Comparison of ENCODE assay signal across 8 cellular contexts in genomic region chr1:148264374-148265276, GRCh38.
DNase-seq lines count a peak whose midpoint lies in the region; ATAC-seq and TF ChIP-seq lines count a peak whose summit lies in the region.

No MANE protein-coding gene starts in this region.

- H3K9me3 Mint-ChIP-seq in progenitor cell of endocrine pancreas (ENCODE audit: low read depth) = no peaks in the 10 kb centered on the region

- peak overlapping the region; percentile 43 for H3K4me3 ChIP-seq in GM12865 (ENCODE audit: low read depth, low read length)
- H3K4me3 ChIP-seq in Peyer's patch = peak overlapping the region; percentile 40 to 66 (median 50)
- peak overlapping the region; percentile 62 for H3K4me3 ChIP-seq in epithelial cell of esophagus (ENCODE audit: low read length)

- peak overlapping the region; percentile 82 for H3K27ac Mint-ChIP-seq in progenitor cell of endocrine pancreas

- DNase-seq in GM12865 (ENCODE audit: low read depth) (peak; percentile 29), Peyer's patch (no peak), epithelial cell of esophagus (ENCODE audit: low read depth) (peak; percentile 90), progenitor cell of endocrine pancreas (ENCODE audit: low spot score, unreplicated experiment) (no peak), NCI-H82 (lab: John Stamatoyannopoulos, UW) (no peak), SK-N-DZ (ENCODE audit: low spot score) (no peak)
- DNase-seq in effector CD4-positive, alpha-beta T cell = no peak

- no peak overlapping the region for H3K27ac ChIP-seq in Peyer's patch

- H3K36me3 Mint-ChIP-seq in progenitor cell of endocrine pancreas (ENCODE audit: insufficient read depth) = no peaks in the 10 kb centered on the region

- no peak for TF ChIP-seq POLR2A in Peyer's patch (IDR thresholded peaks at IDR 0.05)

- H3K27me3 Mint-ChIP-seq in progenitor cell of endocrine pancreas = peaks cover 58% of the 10 kb centered on the region

- H3K4me1 Mint-ChIP-seq in progenitor cell of endocrine pancreas (ENCODE audit: low read depth) = peaks cover 9% of the 10 kb centered on the region

- H3K9me3 ChIP-seq in Peyer's patch = no peaks in the 10 kb centered on the region

- H3K4me3 Mint-ChIP-seq in progenitor cell of endocrine pancreas (ENCODE audit: low read depth) = peak overlapping the region; percentile 86

- TF ChIP-seq CTCF in GM12865 (IDR thresholded peaks at IDR 0.05; ENCODE audit: insufficient read depth, low read depth, low read length, missing control alignments) (no peak), Peyer's patch (IDR thresholded peaks at IDR 0.05) (no peak), epithelial cell of esophagus (IDR thresholded peaks at IDR 0.05; ENCODE audit: insufficient read depth, low read depth, low read length, missing control alignments) (no peak), progenitor cell of endocrine pancreas (IDR thresholded peaks at IDR 0.05; ENCODE audit: unreplicated experiment) (no peak)

- no peaks in the 10 kb centered on the region for H3K4me1 ChIP-seq in Peyer's patch

- H3K36me3 ChIP-seq in Peyer's patch = no peaks in the 10 kb centered on the region

- ATAC-seq in GM18502 (IDR thresholded peaks at IDR 0.05; ENCODE audit: poor library complexity, unreplicated experiment) = no peak

- no peaks in the 10 kb centered on the region for H3K27me3 ChIP-seq in Peyer's patch

Comparison
In these comparisons a context has a peak if more than half of its experiments do, and no peak if none do; other contexts are left out.
1. DNase-seq: peak in GM12865 (single experiment) and epithelial cell of esophagus (single experiment); none in Peyer's patch (0 of 3), progenitor cell of endocrine pancreas (single experiment), NCI-H82 (single experiment), effector CD4-positive, alpha-beta T cell (single experiment) and SK-N-DZ (single experiment).
2. Peak in every context shown above with its lines, with median percentiles within 50 percentile points of each other: H3K4me3 ChIP-seq.